ENCODE assay signal across 13 cellular contexts in the genomic region with DNA sequence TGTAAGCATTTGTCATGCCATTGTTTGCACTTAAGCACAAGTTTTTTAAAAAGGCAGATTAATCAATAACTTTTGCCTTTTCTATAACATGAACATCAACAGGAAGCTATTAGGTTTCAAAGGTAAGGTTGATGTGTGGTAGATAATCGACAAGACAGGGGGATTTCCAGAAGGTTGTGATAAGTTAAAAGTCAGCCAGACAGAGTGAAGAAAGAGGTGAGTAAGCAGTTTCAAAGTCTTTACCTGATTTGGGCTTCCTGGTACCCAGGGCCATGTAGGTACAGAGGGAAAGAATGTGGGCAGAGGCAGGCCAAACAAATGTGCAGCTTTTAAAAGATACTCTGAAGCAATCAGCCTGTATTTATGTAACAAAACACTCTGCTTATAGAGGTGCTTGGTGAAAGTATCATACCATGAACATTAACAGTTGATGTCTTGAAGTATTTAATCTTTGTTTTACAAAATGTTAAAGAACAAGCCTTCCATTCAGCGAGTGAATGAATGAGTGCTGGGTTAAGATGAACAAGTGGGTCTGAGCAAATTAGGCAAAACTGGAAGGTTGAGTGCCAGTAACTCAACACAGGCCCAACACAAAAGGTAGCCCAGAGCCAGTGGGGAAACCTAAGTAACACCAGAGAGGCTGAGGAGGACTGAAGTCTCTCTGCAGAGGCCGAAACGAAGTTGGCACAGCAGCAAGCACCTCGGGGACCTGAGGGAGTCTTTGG.
DNase-seq lines count a peak whose midpoint lies in the region; ATAC-seq and TF ChIP-seq lines count a peak whose summit lies in the region.
"Had no signal": no experiment of that assay in that cellular context is flagged by ENCODE, and none has a peak within 500 bp of the region (broad histone marks: within the 10 kb centered on the region; RNA-seq: fewer than 3 reads in every experiment).

No MANE protein-coding gene starts in this region.

- ATAC-seq in GM18499 (IDR thresholded peaks at IDR 0.05; ENCODE audit: insufficient read depth, unreplicated experiment) (peak; percentile 71), HG03280 (IDR thresholded peaks at IDR 0.05; ENCODE audit: unreplicated experiment) (peak; percentile 57), esophagus mucosa (peak; percentile 55), HG03039 (IDR thresholded peaks at IDR 0.05; ENCODE audit: unreplicated experiment) (no peak)
- no peak for ATAC-seq in naive thymus-derived CD8-positive, alpha-beta T cell

- no peaks in the 10 kb centered on the region for H3K9me3 Mint-ChIP-seq in naive thymus-derived CD8-positive, alpha-beta T cell
- H3K9me3 Mint-ChIP-seq: stimulated activated naive CD8-positive, alpha-beta T cell treated with anti-CD3 and anti-CD28 coated beads, Interleukin-15, Interleukin-2, amounts not matched to agents 100 ng/mL and 50 ng/mL, for 24 hours had no signal

- POLR2A ChIA-PET in naive thymus-derived CD8-positive, alpha-beta T cell (lab: Charles Lee), result no interaction called here

- no peak overlapping the region for H3K27ac Mint-ChIP-seq in naive thymus-derived CD8-positive, alpha-beta T cell
- H3K27ac Mint-ChIP-seq: activated B cell treated with CpG ODN at 0.5 μM for 24 hours; stimulated activated naive CD8-positive, alpha-beta T cell treated with anti-CD3 and anti-CD28 coated beads, Interleukin-15, Interleukin-2, amounts not matched to agents 100 ng/mL and 50 ng/mL, for 24 hours had no signal

- no peak for TF ChIP-seq CTCF in GM20000 (IDR thresholded peaks at IDR 0.05; ENCODE audit: extremely low read depth, missing control alignments)

- H3K27me3 Mint-ChIP-seq in naive thymus-derived CD8-positive, alpha-beta T cell, result no peaks in the 10 kb centered on the region
- H3K27me3 Mint-ChIP-seq: activated B cell treated with CpG ODN at 0.5 μM for 24 hours; stimulated activated naive CD8-positive, alpha-beta T cell treated with anti-CD3 and anti-CD28 coated beads, Interleukin-15, Interleukin-2, amounts not matched to agents 100 ng/mL and 50 ng/mL, for 24 hours had no signal

- H3K4me1 Mint-ChIP-seq in naive thymus-derived CD8-positive, alpha-beta T cell, result peaks cover 0 to 11% (median 6%) of the 10 kb centered on the region in 4 donors

- no peak overlapping the region for H3K4me3 Mint-ChIP-seq in naive thymus-derived CD8-positive, alpha-beta T cell
- H3K4me3 Mint-ChIP-seq: activated B cell treated with CpG ODN at 0.5 μM for 24 hours; stimulated activated naive CD8-positive, alpha-beta T cell treated with anti-CD3 and anti-CD28 coated beads, Interleukin-15, Interleukin-2, amounts not matched to agents 100 ng/mL and 50 ng/mL, for 24 hours had no signal

- in situ Hi-C loops in ACHN (cut with HindIII; ENCODE audit: low pct_ligation_motif_present, low pct_unique_long_range_greater_than_20kb, low sequenced_read_pairs), result no loop called here

- peaks cover 0 to 5% (median 2%) of the 10 kb centered on the region in 3 donors for H3K36me3 Mint-ChIP-seq in naive thymus-derived CD8-positive, alpha-beta T cell

- DNase-seq in GM20000 (ENCODE audit: low spot score), result peak; percentile 29
- no peak for DNase-seq in GM03348 (ENCODE audit: low spot score)
- no peak for DNase-seq in ACHN
- DNase-seq in naive thymus-derived CD8-positive, alpha-beta T cell, result no peak
- DNase-seq: activated B cell treated with CpG ODN at 0.5 μM for 24 hours, heart right ventricle, NCI-H446, ovary had no signal

Comparison
In these comparisons a context has a peak if more than half of its experiments do, and no peak if none do; other contexts are left out.
1. ATAC-seq: peak in GM18499 (single experiment), HG03280 (single experiment) and esophagus mucosa (single experiment); none in HG03039 (single experiment) and naive thymus-derived CD8-positive, alpha-beta T cell (0 of 2).